14 cellular contexts compared by ENCODE assay signal in genomic region chr3:165210132-165210531, GRCh38. TPM values are rescaled to one million over a fixed set of nuclear protein-coding genes. Genes with fewer than 3 reads are reported as not detected.
DNase-seq lines count a peak whose midpoint lies in the region; ATAC-seq and TF ChIP-seq lines count a peak whose summit lies in the region.
"Had no signal": no experiment of that assay in that cellular context is flagged by ENCODE, and none has a peak within 500 bp of the region (broad histone marks: within the 10 kb centered on the region; RNA-seq: fewer than 3 reads in every experiment).

No MANE protein-coding gene starts in this region.

- no peak for ATAC-seq in thoracic aorta (ENCODE audit: insufficient number of reproducible peaks, low FRiP score, low read depth)
- ATAC-seq in HG02642 (IDR thresholded peaks at IDR 0.05; ENCODE audit: poor library complexity, unreplicated experiment), result no peak
- ATAC-seq in T-helper 17 cell, result no peak
- ATAC-seq: naive thymus-derived CD8-positive, alpha-beta T cell had no signal

- H3K27ac ChIP-seq in OCI-LY3 (ENCODE audit: low read length) (no peak overlapping the region), thoracic aorta (no peak overlapping the region)
- H3K27ac ChIP-seq: epithelial cell of prostate had no signal

- no peak overlapping the region for H3K4me2 ChIP-seq in OCI-LY3 (ENCODE audit: low read length)

- H3K27me3 ChIP-seq in OCI-LY3 (ENCODE audit: low read depth, low read length) (no peaks in the 10 kb centered on the region), thoracic aorta (replicated peaks; ENCODE audit: insufficient read depth) (no peaks in the 10 kb centered on the region)

- no peak overlapping the region for H2AFZ ChIP-seq in OCI-LY3 (ENCODE audit: low read depth, low read length)

- H3K9me3 Mint-ChIP-seq in endothelial cell (ENCODE audit: unreplicated experiment), result no peaks in the 10 kb centered on the region
- H3K9me3 Mint-ChIP-seq: naive thymus-derived CD8-positive, alpha-beta T cell had no signal

- TF ChIP-seq CTCF in OCI-LY3 (IDR thresholded peaks at IDR 0.05; ENCODE audit: low read depth, low read length) (peak; percentile 16), endothelial cell (IDR thresholded peaks at IDR 0.05; ENCODE audit: unreplicated experiment) (peak; percentile 77), thoracic aorta (IDR thresholded peaks at IDR 0.05) (peak; percentile 31), foreskin fibroblast (IDR thresholded peaks at IDR 0.05; ENCODE audit: low read depth, low read length) (no peak)

- H3K4me3 ChIP-seq in OCI-LY3 (ENCODE audit: low read length), result no peak overlapping the region
- H3K4me3 ChIP-seq in thoracic aorta, result no peak overlapping the region
- H3K4me3 ChIP-seq in foreskin fibroblast (ENCODE audit: low read depth in 1 of 2, low read length in 2 of 2), result no peak overlapping the region
- H3K4me3 ChIP-seq: MG63 had no signal

- H3K79me2 ChIP-seq in OCI-LY3 (ENCODE audit: low read length), result no peaks in the 10 kb centered on the region

- H3K4me1 Mint-ChIP-seq in endothelial cell (ENCODE audit: unreplicated experiment), result no peaks in the 10 kb centered on the region
- no peaks in the 10 kb centered on the region for H3K4me1 Mint-ChIP-seq in T-helper 17 cell
- H3K4me1 Mint-ChIP-seq: B cell, immature natural killer cell had no signal

- peak; percentile 38 for DNase-seq in NCI-H82 (lab: John Stamatoyannopoulos, UW)
- no peak for DNase-seq in NCI-H82 treated with DMSO at 0.1 percent for 48 hours (lab: John Stamatoyannopoulos, UW; ENCODE audit: unreplicated experiment)
- no peak for DNase-seq in endothelial cell (ENCODE audit: low spot score)
- no peak for DNase-seq in thoracic aorta (ENCODE audit: low spot score)
- DNase-seq in foreskin fibroblast, result no peak
- DNase-seq in T-helper 17 cell, result no peak
- DNase-seq: immature natural killer cell; MG63; naive thymus-derived CD8-positive, alpha-beta T cell had no signal

- H3K36me3 ChIP-seq in OCI-LY3 (replicated peaks; ENCODE audit: low read depth, low read length), result no peaks in the 10 kb centered on the region
- H3K36me3 ChIP-seq in thoracic aorta, result no peaks in the 10 kb centered on the region
- H3K36me3 ChIP-seq: MG63 had no signal

- no peaks in the 10 kb centered on the region for H4K20me1 ChIP-seq in OCI-LY3 (ENCODE audit: insufficient read depth, low read length)

- H3K9ac ChIP-seq in OCI-LY3 (ENCODE audit: low read length), result no peak overlapping the region

- H3K4me3 Mint-ChIP-seq in endothelial cell (ENCODE audit: unreplicated experiment) (no peak overlapping the region), T-helper 17 cell (no peak overlapping the region)
- H3K4me3 Mint-ChIP-seq: B cell; immature natural killer cell; naive thymus-derived CD8-positive, alpha-beta T cell had no signal

- H3K4me1 ChIP-seq in OCI-LY3 (ENCODE audit: low read length) (no peaks in the 10 kb centered on the region), thoracic aorta (ENCODE audit: control insufficient read depth in 1 of 2, low read depth in 2 of 2) (no peaks in the 10 kb centered on the region)

- H3K27ac Mint-ChIP-seq in endothelial cell (ENCODE audit: unreplicated experiment), result no peak overlapping the region
- no peak overlapping the region for H3K27ac Mint-ChIP-seq in T-helper 17 cell
- H3K27ac Mint-ChIP-seq: B cell; immature natural killer cell; naive thymus-derived CD8-positive, alpha-beta T cell had no signal

- H3K9me3 ChIP-seq in OCI-LY3 (ENCODE audit: insufficient read depth, low read length) (no peaks in the 10 kb centered on the region), thoracic aorta (no peaks in the 10 kb centered on the region), T-helper 17 cell (ENCODE audit: control insufficient read depth, low read length, poor library complexity, severe bottlenecking) (no peaks in the 10 kb centered on the region)
- H3K9me3 ChIP-seq: MG63 had no signal

- peaks cover 1% of the 10 kb centered on the region for H3K27me3 Mint-ChIP-seq in endothelial cell (ENCODE audit: unreplicated experiment)
- peaks cover 10% of the 10 kb centered on the region for H3K27me3 Mint-ChIP-seq in T-helper 17 cell
- H3K27me3 Mint-ChIP-seq: B cell had no signal

- H3K36me3 Mint-ChIP-seq in endothelial cell (ENCODE audit: low read depth, unreplicated experiment) (no peaks in the 10 kb centered on the region), T-helper 17 cell (ENCODE audit: low read depth) (no peaks in the 10 kb centered on the region)
- H3K36me3 Mint-ChIP-seq: immature natural killer cell; naive thymus-derived CD8-positive, alpha-beta T cell had no signal

RNA-seq across cellular contexts. Expression of gene SLITRK3, which starts 13.9 kb away (rescaled TPM):
- total RNA-seq in endothelial cell (ENCODE audit: unreplicated experiment), result not detected
- under 1 TPM in 1 of 2 donors, not detected in 1; 0.14 TPM for total RNA-seq in thoracic aorta
- not detected for total RNA-seq in T-helper 17 cell
- total RNA-seq: B cell; naive thymus-derived CD8-positive, alpha-beta T cell; T-helper 2 cell treated with Interferon-gamma antibody and Interleukin-4, amounts not matched to agents 100 ng/mL and 5 ng/mL, for 36 hours had no signal
